In genomic region chr17:82300707-82301270, GRCh38 we compare ENCODE assay signal across 8 cellular contexts. TPM values are rescaled to one million over a fixed set of nuclear protein-coding genes. Genes with fewer than 3 reads are reported as not detected.
DNase-seq lines count a peak whose midpoint lies in the region; ATAC-seq and TF ChIP-seq lines count a peak whose summit lies in the region.

No MANE protein-coding gene starts in this region.

- H3K36me3 ChIP-seq in tibial nerve = no peaks in the 10 kb centered on the region

- no peaks in the 10 kb centered on the region for H3K36me3 Mint-ChIP-seq in activated CD4-positive, alpha-beta T cell treated with anti-CD3 and anti-CD28 coated beads, Interleukin-2, amount 10 ng/mL, durations not matched to agents 7 days and 5 days (ENCODE audit: low read depth)
- no peaks in the 10 kb centered on the region for H3K36me3 Mint-ChIP-seq in memory B cell

- TF ChIP-seq CTCF in tibial nerve (IDR thresholded peaks at IDR 0.05) = peak; percentile 56 to 83 (median 58)

- H3K9me3 Mint-ChIP-seq in activated CD4-positive, alpha-beta T cell treated with anti-CD3 and anti-CD28 coated beads, Interleukin-2, amount 10 ng/mL, durations not matched to agents 7 days and 5 days = no peaks in the 10 kb centered on the region
- no peaks in the 10 kb centered on the region for H3K9me3 Mint-ChIP-seq in memory B cell

- TF ChIP-seq EP300 in tibial nerve (IDR thresholded peaks at IDR 0.05) = no peak

- H3K27ac Mint-ChIP-seq in activated CD4-positive, alpha-beta T cell treated with anti-CD3 and anti-CD28 coated beads, Interleukin-2, amount 10 ng/mL, durations not matched to agents 7 days and 5 days = peak overlapping the region; percentile 100
- H3K27ac Mint-ChIP-seq in memory B cell = peak overlapping the region; percentile 99

- POLR2A ChIA-PET in activated CD4-positive, alpha-beta T cell treated with anti-CD3 and anti-CD28 coated beads, Interleukin-2, amount 10 ng/mL, durations not matched to agents 7 days and 5 days (lab: Charles Lee) = interaction anchor here (1.2 kb wide), 1 partner anchor 20 kb away, joined by 3 read pairs; no protein-coding TSS in a partner anchor

- ATAC-seq in memory B cell (ENCODE audit: low read depth) (no peak), GM19023 (IDR thresholded peaks at IDR 0.05; ENCODE audit: unreplicated experiment) (no peak), GM18909 (IDR thresholded peaks at IDR 0.05; ENCODE audit: poor library complexity, unreplicated experiment) (no peak)

- TF ChIP-seq POLR2A in tibial nerve (IDR thresholded peaks at IDR 0.05) = no peak

- DNase-seq in GDM1 (lab: John Stamatoyannopoulos, UW) = peak; percentile 62
- peak; percentile 67 for DNase-seq in NAMALWA (ENCODE audit: low spot score)
- peak; percentile 64 for DNase-seq in activated CD4-positive, alpha-beta T cell treated with anti-CD3 and anti-CD28 coated beads, Interleukin-2, amount 10 ng/mL, durations not matched to agents 7 days and 5 days
- DNase-seq in ecto neural progenitor cell (ENCODE audit: low spot score) = peak; percentile 85
- DNase-seq in memory B cell (ENCODE audit: low spot score in 2 of 2) = peak; percentile 61 to 74
- peak in 1 of 2 donors; percentile 43 for DNase-seq in tibial nerve (ENCODE audit: low spot score in 2 of 2)

- CTCF ChIA-PET in activated CD4-positive, alpha-beta T cell treated with anti-CD3 and anti-CD28 coated beads, Interleukin-2, amount 10 ng/mL, durations not matched to agents 7 days and 5 days (lab: Charles Lee) = interaction anchor here (0.7 to 7.7 kb wide), 10 partner anchors 8 to 251 kb away, joined by 3 to 58 read pairs (median 5); partner anchors contain the start of gene CD7

- no peak overlapping the region for H3K27ac ChIP-seq in tibial nerve

- H3K27me3 Mint-ChIP-seq in activated CD4-positive, alpha-beta T cell treated with anti-CD3 and anti-CD28 coated beads, Interleukin-2, amount 10 ng/mL, durations not matched to agents 7 days and 5 days = no peaks in the 10 kb centered on the region
- no peaks in the 10 kb centered on the region for H3K27me3 Mint-ChIP-seq in memory B cell

- H3K27me3 ChIP-seq in tibial nerve = no peaks in the 10 kb centered on the region

- H3K4me1 ChIP-seq in tibial nerve = peaks cover 0 to 45% (median 30%) of the 10 kb centered on the region in 4 donors

- H3K9me3 ChIP-seq in tibial nerve = no peaks in the 10 kb centered on the region

- H3K4me3 ChIP-seq in tibial nerve = no peak overlapping the region

- H3K4me1 Mint-ChIP-seq in activated CD4-positive, alpha-beta T cell treated with anti-CD3 and anti-CD28 coated beads, Interleukin-2, amount 10 ng/mL, durations not matched to agents 7 days and 5 days = peaks cover 88% of the 10 kb centered on the region
- H3K4me1 Mint-ChIP-seq in memory B cell = peaks cover 37% of the 10 kb centered on the region

- H3K4me3 Mint-ChIP-seq in activated CD4-positive, alpha-beta T cell treated with anti-CD3 and anti-CD28 coated beads, Interleukin-2, amount 10 ng/mL, durations not matched to agents 7 days and 5 days = peak overlapping the region; percentile 90
- peak overlapping the region; percentile 65 for H3K4me3 Mint-ChIP-seq in memory B cell

- 34 to 51% methylated on average over 8 to 19 of the region's 21 CpGs for WGBS in tibial nerve, 2 donors

RNA-seq across cellular contexts. Expression of gene CD7, which starts 16.6 kb away (rescaled TPM):
- 100 to 1,000 TPM; 285 to 292 TPM for total RNA-seq in activated CD4-positive, alpha-beta T cell treated with anti-CD3 and anti-CD28 coated beads, Interleukin-2, amount 10 ng/mL, durations not matched to agents 7 days and 5 days
- total RNA-seq in tibial nerve = under 1 TPM in 2 of 4 donors, not detected in 2; 0.63 to 0.90 TPM

RNA-seq across cellular contexts. Expression of gene CSNK1D, which starts 27.3 kb away (rescaled TPM):
- total RNA-seq in activated CD4-positive, alpha-beta T cell treated with anti-CD3 and anti-CD28 coated beads, Interleukin-2, amount 10 ng/mL, durations not matched to agents 7 days and 5 days = 100 to 1,000 TPM; 115 to 142 TPM
- 100 to 1,000 TPM in 3 of 4 donors, 10 to 100 TPM in 1; 93.9 to 160 (median 124) TPM for total RNA-seq in tibial nerve

RNA-seq across cellular contexts. Expression of gene SECTM1, which starts 32.8 kb away (rescaled TPM):
- 10 to 100 TPM; 16.4 TPM for total RNA-seq in activated CD4-positive, alpha-beta T cell treated with anti-CD3 and anti-CD28 coated beads, Interleukin-2, amount 10 ng/mL, durations not matched to agents 7 days and 5 days
- 10 to 100 TPM in 3 of 4 donors, 1 to 10 TPM in 1; 6.9 to 12.6 (median 11.3) TPM for total RNA-seq in tibial nerve

RNA-seq across cellular contexts. Expression of gene TEX19, which starts 58.3 kb away (rescaled TPM):
- total RNA-seq in activated CD4-positive, alpha-beta T cell treated with anti-CD3 and anti-CD28 coated beads, Interleukin-2, amount 10 ng/mL, durations not matched to agents 7 days and 5 days = under 1 TPM in 1 of 2 experiments, not detected in 1; 0.10 TPM
- total RNA-seq in tibial nerve = not detected

Comparison
In these comparisons a context has a peak if more than half of its experiments do, and no peak if none do; other contexts are left out.
1. RNA of gene CD7, which starts 16.6 kb away (total RNA-seq): 285 to 292 TPM in activated CD4-positive, alpha-beta T cell treated with anti-CD3 and anti-CD28 coated beads, Interleukin-2, amount 10 ng/mL, durations not matched to agents 7 days and 5 days; 0.63 to 0.90 TPM in tibial nerve; every median in the first group is over 100 times any median in the second.